In genomic region chr11:119169272-119169719, GRCh38 we compare ENCODE assay signal across 9 cellular contexts. TPM values are rescaled to one million over a fixed set of nuclear protein-coding genes. Genes with fewer than 3 reads are reported as not detected.
A peak's percentile ranks its signal among the peaks of the same experiment; 100 is the strongest.
DNase-seq lines count a peak whose midpoint lies in the region; ATAC-seq and TF ChIP-seq lines count a peak whose summit lies in the region.
"Had no signal": no experiment of that assay in that cellular context is flagged by ENCODE, and none has a peak within 500 bp of the region (broad histone marks: within the 10 kb centered on the region; RNA-seq: fewer than 3 reads in every experiment).

No MANE protein-coding gene starts in this region.

- no peaks in the 10 kb centered on the region for H3K27me3 ChIP-seq in endodermal cell (ENCODE audit: control insufficient read depth, insufficient read depth, low read length, poor library complexity, severe bottlenecking)
- H3K27me3 ChIP-seq in stomach smooth muscle (ENCODE audit: control insufficient read depth in 1 of 2, insufficient read depth in 2 of 2, low read length in 2 of 2) = no peaks in the 10 kb centered on the region

- no peaks in the 10 kb centered on the region for H3K27me3 Mint-ChIP-seq in endodermal cell (ENCODE audit: insufficient read depth)

- H3K36me3 ChIP-seq in endodermal cell (ENCODE audit: control insufficient read depth, insufficient read depth, low read length) (no peaks in the 10 kb centered on the region), mucosa of descending colon (ENCODE audit: low read depth) (no peaks in the 10 kb centered on the region), stomach smooth muscle (ENCODE audit: control insufficient read depth in 2 of 2, insufficient read depth in 2 of 2, low read length in 2 of 2) (peaks cover 2 to 7% of the 10 kb centered on the region in 2 donors)

- H3K9me3 ChIP-seq in endodermal cell (ENCODE audit: control insufficient read depth, low read length) = no peaks in the 10 kb centered on the region
- no peaks in the 10 kb centered on the region for H3K9me3 ChIP-seq in mucosa of descending colon
- no peaks in the 10 kb centered on the region for H3K9me3 ChIP-seq in stomach smooth muscle (ENCODE audit: control insufficient read depth in 2 of 2, low read length in 2 of 2)

- H3K4me3 ChIP-seq in endodermal cell (ENCODE audit: low read length) (peak overlapping the region; percentile 83), mucosa of descending colon (peak overlapping the region; percentile 74), stomach smooth muscle (ENCODE audit: low read length in 2 of 2) (peak overlapping the region; percentile 82 to 83)

- peak overlapping the region; percentile 84 for H3K4me3 Mint-ChIP-seq in endodermal cell

- peak overlapping the region; percentile 93 for H3K9ac ChIP-seq in endodermal cell (ENCODE audit: extremely low read depth, low read length, poor library complexity, severe bottlenecking)
- H3K9ac ChIP-seq in stomach smooth muscle (ENCODE audit: low read length in 2 of 2) = peak overlapping the region; percentile 86 to 92

- DNase-seq in DMS53 (lab: John Stamatoyannopoulos, UW) (peak; percentile 66), DMS53 treated with DMSO at 0.1 percent for 48 hours (lab: John Stamatoyannopoulos, UW; ENCODE audit: unreplicated experiment) (no peak), UCSD-AML1 (lab: John Stamatoyannopoulos, UW; ENCODE audit: unreplicated experiment) (peak; percentile 67), endodermal cell (peak; percentile 92), mucosa of descending colon (peak in 1 of 3 donors; percentile 55), NCI-H128 (lab: John Stamatoyannopoulos, UW; ENCODE audit: unreplicated experiment) (no peak)

- WGBS in endodermal cell (ENCODE audit: insufficient coverage in 1 of 2, insufficient read length in 1 of 2), 2 experiments = 21% methylated on average over 12 to 15 of the region's 15 CpGs

- H3K36me3 Mint-ChIP-seq in endodermal cell (ENCODE audit: low read depth) = no peaks in the 10 kb centered on the region

- H3K4me1 Mint-ChIP-seq in endodermal cell = peaks cover 8% of the 10 kb centered on the region

- no peak for TF ChIP-seq CTCF in endodermal cell (conservative IDR thresholded peaks at IDR 0.05)
- TF ChIP-seq CTCF in mucosa of descending colon (IDR thresholded peaks at IDR 0.05) = no peak

- ATAC-seq in HG03103 (IDR thresholded peaks at IDR 0.05; ENCODE audit: low read depth, unreplicated experiment) (peak; percentile 22), mucosa of descending colon (peak; percentile 48)

- no peaks in the 10 kb centered on the region for H3K9me3 Mint-ChIP-seq in endodermal cell

- intact Hi-C loops in mucosa of descending colon (cut with DNase I, micrococcal nuclease) = no loop called here

- H3K4me1 ChIP-seq in endodermal cell (ENCODE audit: control insufficient read depth, insufficient read depth, low read length) (no peaks in the 10 kb centered on the region), mucosa of descending colon (ENCODE audit: low read depth) (no peaks in the 10 kb centered on the region), stomach smooth muscle (ENCODE audit: control insufficient read depth, insufficient read depth, low read length) (peaks cover 11% of the 10 kb centered on the region)

- peak overlapping the region; percentile 70 for H3K27ac ChIP-seq in endodermal cell (ENCODE audit: low read depth, low read length)
- peak overlapping the region; percentile 90 for H3K27ac ChIP-seq in stomach smooth muscle (ENCODE audit: low read length)

- peak overlapping the region; percentile 99 for H3K27ac Mint-ChIP-seq in endodermal cell

RNA-seq across cellular contexts. Expression of gene NLRX1, which starts 0.8 kb away (rescaled TPM):
- 10 to 100 TPM; 21.8 to 29.6 TPM for total RNA-seq in endodermal cell
- polyA plus RNA-seq in endodermal cell (2013, experiment 1 of 2) = 11.7 TPM
- 9.7 TPM for polyA plus RNA-seq in endodermal cell (2013, experiment 2 of 2)
- 10 to 100 TPM; 14.1 to 19.3 (median 16.3) TPM for total RNA-seq in mucosa of descending colon

RNA-seq across cellular contexts. Expression of gene NHERF4, which starts 16.0 kb away (rescaled TPM):
- total RNA-seq in endodermal cell (under 1 TPM; 0.11 to 0.97 TPM), mucosa of descending colon (100 to 1,000 TPM in 1 of 3 donors, 10 to 100 TPM in 2; 52.9 to 151 (median 75.8) TPM)
- not detected for polyA plus RNA-seq in endodermal cell (2013, experiment 1 of 2)
- 0.17 TPM for polyA plus RNA-seq in endodermal cell (2013, experiment 2 of 2)
- total RNA-seq: glomerular endothelial cell had no signal

RNA-seq across cellular contexts. Expression of gene ABCG4, which starts 20.4 kb away (rescaled TPM):
- total RNA-seq in endodermal cell = 1 to 10 TPM; 1.5 to 1.8 TPM
- polyA plus RNA-seq in endodermal cell (2013, experiment 1 of 2) = 1.0 TPM
- polyA plus RNA-seq in endodermal cell (2013, experiment 2 of 2) = 0.83 TPM
- total RNA-seq in mucosa of descending colon = under 1 TPM in 2 of 3 donors, not detected in 1; 0.07 to 0.85 TPM

RNA-seq across cellular contexts. Expression of gene CBL, which starts 36.8 kb away (rescaled TPM):
- total RNA-seq in endodermal cell (10 to 100 TPM; 40.3 to 52.7 TPM), mucosa of descending colon (10 to 100 TPM; 11.0 to 24.4 (median 13.1) TPM)
- 25.1 TPM for polyA plus RNA-seq in endodermal cell (2013, experiment 1 of 2)
- 24.6 TPM for polyA plus RNA-seq in endodermal cell (2013, experiment 2 of 2)

RNA-seq across cellular contexts. Expression of gene HINFP, which starts 47.9 kb away (rescaled TPM):
- total RNA-seq in endodermal cell (10 to 100 TPM; 43.8 to 44.8 TPM), mucosa of descending colon (10 to 100 TPM; 37.2 to 58.1 (median 42.2) TPM)
- 30.6 TPM for polyA plus RNA-seq in endodermal cell (2013, experiment 1 of 2)
- polyA plus RNA-seq in endodermal cell (2013, experiment 2 of 2) = 30.8 TPM

Comparison
In these comparisons a context has a peak if more than half of its experiments do, and no peak if none do; other contexts are left out.
1. DNase-seq: peak in DMS53 (single experiment), UCSD-AML1 (single experiment) and endodermal cell (single experiment); none in DMS53 treated with DMSO at 0.1 percent for 48 hours (single experiment) and NCI-H128 (single experiment).
2. RNA of gene NHERF4, which starts 16.0 kb away (total RNA-seq): 52.9 to 151 TPM in mucosa of descending colon; 0.11 to 0.97 TPM in endodermal cell; every median in the first group is over 10 times any median in the second.
3. Peak in every context shown above with its lines, with median percentiles within 50 percentile points of each other: H3K4me3 ChIP-seq.